8 cellular contexts compared by ENCODE assay signal in genomic region chr17:17835415-17836249, GRCh38. TPM values are rescaled to one million over a fixed set of nuclear protein-coding genes. Genes with fewer than 3 reads are reported as not detected.
A peak's percentile ranks its signal among the peaks of the same experiment; 100 is the strongest.
DNase-seq lines count a peak whose midpoint lies in the region; ATAC-seq, FAIRE-seq and TF ChIP-seq lines count a peak whose summit lies in the region.

No MANE protein-coding gene starts in this region.

- WGBS in HUES64: 36% methylated on average over 25 of the region's 25 CpGs

- peaks cover 17% of the 10 kb centered on the region; the same call in 1 of the 2 replicates for H3K36me3 ChIP-seq in HUES64 (ENCODE audit: insufficient read depth, low read length)
- H3K36me3 ChIP-seq in bronchial epithelial cell (ENCODE audit: control insufficient read depth, insufficient read depth, low read length): peaks cover 26% of the 10 kb centered on the region

- TF ChIP-seq POLR2A in H54 (IDR thresholded peaks at IDR 0.05; ENCODE audit: low read depth, low read length): no peak

- no peaks in the 10 kb centered on the region for H3K27me3 Mint-ChIP-seq in mesothelial cell of epicardium (ENCODE audit: low read depth)

- peak overlapping the region; percentile 95 for H3K27ac ChIP-seq in 22Rv1
- H3K27ac ChIP-seq in HUES64 (ENCODE audit: low read depth, low read length): no peak overlapping the region

- no peak for TF ChIP-seq CTCF in 22Rv1 (IDR thresholded peaks at IDR 0.05)
- TF ChIP-seq CTCF in bronchial epithelial cell (IDR thresholded peaks at IDR 0.05; ENCODE audit: insufficient read depth, low read length, severe bottlenecking): no peak
- TF ChIP-seq CTCF in mesothelial cell of epicardium (IDR thresholded peaks at IDR 0.05; ENCODE audit: unreplicated experiment): no peak

- no peaks in the 10 kb centered on the region for H3K9me3 ChIP-seq in HUES64 (ENCODE audit: insufficient read depth, low read depth, low read length)

- no peak for ATAC-seq in GM21367 (IDR thresholded peaks at IDR 0.05; ENCODE audit: unreplicated experiment)
- ATAC-seq in HG03175 (IDR thresholded peaks at IDR 0.05; ENCODE audit: unreplicated experiment): no peak

- H3K9ac ChIP-seq in HUES64 (ENCODE audit: low read depth, low read length): peak overlapping the region; percentile 97

- H3K36me3 Mint-ChIP-seq in mesothelial cell of epicardium: peaks cover 4% of the 10 kb centered on the region

- peak overlapping the region; percentile 97 for H3K27ac Mint-ChIP-seq in mesothelial cell of epicardium

- H3K4me1 Mint-ChIP-seq in mesothelial cell of epicardium: peaks cover 72% of the 10 kb centered on the region

- H3K4me3 ChIP-seq in HUES64 (ENCODE audit: low read length): peak overlapping the region; percentile 79
- peak overlapping the region; percentile 96 for H3K4me3 ChIP-seq in bronchial epithelial cell (ENCODE audit: low read depth, low read length)

- H3K4me3 Mint-ChIP-seq in mesothelial cell of epicardium: peak overlapping the region; percentile 90

- no peaks in the 10 kb centered on the region for H3K27me3 ChIP-seq in HUES64 (ENCODE audit: insufficient read depth, low read length)
- no peaks in the 10 kb centered on the region for H3K27me3 ChIP-seq in bronchial epithelial cell (ENCODE audit: control insufficient read depth, insufficient read depth, low read length)

- H3K9me3 Mint-ChIP-seq in mesothelial cell of epicardium: no peaks in the 10 kb centered on the region

- H3K4me1 ChIP-seq in HUES64 (ENCODE audit: insufficient read depth, low read length): peaks cover 31% of the 10 kb centered on the region

- no peak for DNase-seq in bronchial epithelial cell (ENCODE audit: low read depth)
- no peak for DNase-seq in mesothelial cell of epicardium (ENCODE audit: low spot score in 2 of 2, unreplicated experiment in 2 of 2)
- no peak for DNase-seq in H54 (ENCODE audit: insufficient read length, low spot score)
- DNase-seq in NCI-H1105 treated with DMSO at 0.1 percent for 48 hours (lab: John Stamatoyannopoulos, UW): no peak

- FAIRE-seq in bronchial epithelial cell (lab: Jason Lieb, UNC) (no peak), H54 (lab: Jason Lieb, UNC) (no peak)

RNA-seq across cellular contexts. Expression of gene SREBF1, which starts 1.2 kb away (rescaled TPM):
- polyA plus RNA-seq in HUES64 (2013, experiment 1 of 2): 71.0 TPM
- polyA plus RNA-seq in HUES64 (2013, experiment 2 of 2): 60.6 TPM
- total RNA-seq in bronchial epithelial cell (51.6 and 65.5 TPM in 2 replicates), mesothelial cell of epicardium (179 to 187 TPM (median 181 TPM) in 3 replicates)
